1 cellular context compared by ENCODE assay signal in the genomic region with DNA sequence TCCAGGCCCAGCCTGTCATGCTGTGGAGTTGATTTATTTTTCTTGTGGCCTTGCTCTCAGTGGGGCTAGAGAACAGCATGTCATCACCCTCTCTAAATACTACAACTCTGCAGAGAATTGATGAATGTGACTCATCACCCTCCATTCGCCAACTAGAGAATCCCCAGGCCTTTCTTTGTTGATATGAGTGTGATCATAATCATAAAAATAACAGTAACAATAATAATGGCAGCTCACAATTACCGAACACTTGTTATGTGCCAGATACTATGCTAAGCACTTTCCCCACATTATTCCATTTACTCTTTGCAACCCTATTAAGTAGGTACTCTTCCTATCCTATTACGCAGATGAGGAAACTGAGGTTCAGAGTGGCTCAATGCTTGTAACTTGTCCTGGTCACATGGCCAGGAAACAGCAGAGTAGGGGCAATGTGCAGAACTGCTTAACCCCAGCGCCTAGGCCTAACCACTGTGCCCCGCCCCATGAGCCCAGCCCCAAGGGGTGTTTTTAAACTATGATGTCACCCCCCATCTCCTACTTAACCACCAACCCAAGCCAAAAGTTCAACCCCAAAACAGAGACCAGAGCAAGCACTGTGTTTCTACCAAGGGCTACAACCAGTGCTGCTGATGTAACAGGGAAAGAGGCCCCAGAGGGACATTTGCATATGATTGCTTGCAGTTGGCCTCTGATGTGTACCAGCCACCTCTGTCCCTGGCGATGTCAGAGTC.
TF ChIP-seq lines count a peak whose summit lies in the region.

No MANE protein-coding gene starts in this region.

TF ChIP-seq in HEK293, 187 proteins besides CTCF, POLR2A, EP300 and RAD21 (continued from another document):
- no peak for TF ChIP-seq ZBTB8A (tag by site-specific recombination; IDR thresholded peaks at IDR 0.05)
